In the genomic region with DNA sequence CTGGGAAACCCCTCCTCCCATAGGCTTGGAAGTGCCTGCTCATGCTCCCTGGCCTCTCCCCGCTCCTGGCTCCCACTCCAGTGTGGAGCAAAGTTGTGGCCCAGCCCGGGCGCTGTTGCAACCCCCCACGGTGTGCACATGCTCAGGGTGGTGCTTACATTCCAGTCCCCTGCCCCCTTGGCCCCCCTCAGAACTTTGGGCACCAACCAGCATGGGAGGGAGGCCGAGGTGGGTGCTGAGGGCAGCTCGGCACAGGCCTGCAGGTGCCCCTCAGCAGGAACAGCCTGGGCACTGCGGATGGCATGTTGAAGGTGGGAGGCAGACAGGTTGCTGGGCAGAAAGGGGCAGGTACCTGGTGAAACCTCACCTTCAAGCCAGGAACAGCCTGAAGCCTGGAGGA, we compare ENCODE assay signal across 33 cellular contexts.
"Had no signal": no experiment of that assay in that cellular context is flagged by ENCODE, and none has a peak within 500 bp of the region (broad histone marks: within the 10 kb centered on the region; RNA-seq: fewer than 3 reads in every experiment).

No MANE protein-coding gene starts in this region.

- DNase-seq: activated B cell treated with CpG ODN at 0.5 μM for 24 hours; activated CD4-positive, alpha-beta memory T cell treated with anti-CD3 and anti-CD28 coated beads for 36 hours; activated CD4-positive, alpha-beta T cell treated with anti-CD3 and anti-CD28 coated beads for 4 hours; activated CD4-positive, alpha-beta T cell treated with anti-CD3 and anti-CD28 coated beads, Interleukin-2, amount 10 ng/mL, durations not matched to agents 24 days and 14 days; activated CD4-positive, alpha-beta T cell treated with anti-CD3 and anti-CD28 coated beads, Interleukin-2, amount 50 U/mL, for 1 hour; activated CD4-positive, alpha-beta T cell treated with anti-CD3 and anti-CD28 coated beads, Interleukin-2, amount 50 U/mL, for 4 hours; activated CD4-positive, CD25-positive, alpha-beta regulatory T cell treated with anti-CD3 and anti-CD28 coated beads, Interleukin-2, amount 50 U/mL, for 72 hours; activated CD8-positive, alpha-beta memory T cell treated with anti-CD3 and anti-CD28 coated beads, Interleukin-2, amount 50 U/mL, for 4 hours; activated CD8-positive, alpha-beta T cell treated with anti-CD3 and anti-CD28 coated beads for 36 hours; activated effector memory CD4-positive, alpha-beta T cell treated with anti-CD3 and anti-CD28 coated beads, Interleukin-2, amount 50 U/mL, for 16 hours; activated gamma-delta T cell treated with Interleukin-2 at 50 U/mL for 16 hours; activated naive CD4-positive, alpha-beta T cell; activated naive CD4-positive, alpha-beta T cell treated with anti-CD3 and anti-CD28 coated beads for 36 hours; activated naive CD4-positive, alpha-beta T cell treated with anti-CD3 and anti-CD28 coated beads, Interleukin-2, amount 50 U/mL, for 16 hours; activated naive CD8-positive, alpha-beta T cell treated with anti-CD3 and anti-CD28 coated beads for 36 hours; activated T-cell treated with anti-CD3 and anti-CD28 coated beads for 4 hours; activated T-cell treated with anti-CD3 and anti-CD28 coated beads, Interleukin-2, amount 50 U/mL, for 1 hour; activated T-cell treated with anti-CD3 and anti-CD28 coated beads, Interleukin-2, amount 50 U/mL, for 4 hours; activated T-cell treated with anti-CD3 and anti-CD28 coated beads, Interleukin-2, amount 50 U/mL, for 72 hours; adrenal gland; amniotic stem cell; aorta; body of pancreas; brain microvascular endothelial cell; caudate nucleus; cerebellar nuclear complex; T-helper 1 cell; T-helper 2 cell; T-helper 9 cell had no signal

- H3K36me3 ChIP-seq: adrenal gland, brain microvascular endothelial cell, breast epithelium had no signal

- H3K4me1 ChIP-seq: adrenal gland, body of pancreas, breast epithelium had no signal

- H3K27ac ChIP-seq: adrenal gland, body of pancreas, brain microvascular endothelial cell, breast epithelium, VCaP had no signal

- H3K4me3 ChIP-seq: adrenal gland, body of pancreas, breast epithelium had no signal

- H3K9me3 ChIP-seq: adrenal gland had no signal

- ATAC-seq: activated CD8-positive, alpha-beta T cell treated with anti-CD3 and anti-CD28 coated beads for 36 hours; activated naive CD4-positive, alpha-beta T cell treated with anti-CD3 and anti-CD28 coated beads, Interleukin-2, amount 50 U/mL, for 72 hours; activated T-cell treated with anti-CD3 and anti-CD28 coated beads, Interleukin-2, amount 50 U/mL, for 4 hours; activated T-cell treated with anti-CD3 and anti-CD28 coated beads, Interleukin-2, amount 50 U/mL, for 72 hours; activated T-helper 17 cell treated with anti-CD3 and anti-CD28 coated beads, Interleukin-2, amount 50 U/mL, for 72 hours; body of pancreas had no signal

- H3K27me3 ChIP-seq: adrenal gland, body of pancreas, brain microvascular endothelial cell, breast epithelium had no signal
